In genomic region chr14:88168498-88169165, GRCh38 we compare ENCODE assay signal across 8 cellular contexts.
DNase-seq lines count a peak whose midpoint lies in the region; ATAC-seq and TF ChIP-seq lines count a peak whose summit lies in the region.

No MANE protein-coding gene starts in this region.

- H4K20me1 ChIP-seq in hepatocyte (ENCODE audit: insufficient read depth, poor library complexity, severe bottlenecking): no peaks in the 10 kb centered on the region

- no peak overlapping the region for H3K27ac ChIP-seq in hepatocyte

- H2AFZ ChIP-seq in hepatocyte: no peak overlapping the region

- H3K36me3 Mint-ChIP-seq in CD14-positive monocyte: peaks cover 0 to 3% of the 10 kb centered on the region in 2 donors

- peaks cover 3 to 22% (median 12%) of the 10 kb centered on the region in 7 donors for H3K9me3 Mint-ChIP-seq in CD14-positive monocyte

- H3K9me2 ChIP-seq in hepatocyte (replicated peaks; ENCODE audit: insufficient read depth): no peaks in the 10 kb centered on the region

- peak; percentile 72 for TF ChIP-seq CTCF in CD14-positive monocyte (IDR thresholded peaks at IDR 0.05)
- peak; percentile 51 for TF ChIP-seq CTCF in hepatocyte (IDR thresholded peaks at IDR 0.05; ENCODE audit: poor library complexity)

- WGBS in hepatocyte (ENCODE audit: low lambda C conversion rate, missing lambda C conversion rate): 64% methylated on average over 2 of the region's 3 CpGs

- peak overlapping the region; percentile 45 to 67 for H3K4me3 Mint-ChIP-seq in CD14-positive monocyte

- intact Hi-C loops in CD14-positive monocyte (cut with micrococcal nuclease): loop anchor here (5.0 kb wide), 2 partner anchors 156 to 221 kb away; no protein-coding TSS in a partner anchor

- DNase-seq in CD14-positive monocyte (ENCODE audit: low spot score) (no peak), RKO (ENCODE audit: low spot score) (peak; percentile 31), hepatocyte (ENCODE audit: low spot score) (peak; percentile 44), DMS153 treated with DMSO at 0.1 percent for 48 hours (lab: John Stamatoyannopoulos, UW; ENCODE audit: unreplicated experiment) (no peak)
- peak; percentile 61 for DNase-seq in activated naive CD4-positive, alpha-beta T cell treated with Interleukin-2 at 50 U/mL for 16 hours
- DNase-seq in stimulated activated CD4-positive, alpha-beta T cell treated with anti-CD3 and anti-CD28 coated beads, Interleukin-4, amount 100 ng/mL, for 1 hour: peak; percentile 32

- peak overlapping the region in 1 of 7 donors; percentile 60 for H3K27ac Mint-ChIP-seq in CD14-positive monocyte

- H3K4me1 Mint-ChIP-seq in CD14-positive monocyte: peaks cover 16% of the 10 kb centered on the region

- ATAC-seq in GM19025 (IDR thresholded peaks at IDR 0.05; ENCODE audit: low read depth, unreplicated experiment) (peak; percentile 54), HG03175 (IDR thresholded peaks at IDR 0.05; ENCODE audit: unreplicated experiment) (peak; percentile 81)

- peaks cover 23 to 27% (median 23%) of the 10 kb centered on the region in 3 donors for H3K27me3 Mint-ChIP-seq in CD14-positive monocyte (ENCODE audit: low read depth in 3 of 3)

- H3K4me1 ChIP-seq in hepatocyte (ENCODE audit: insufficient read depth): no peaks in the 10 kb centered on the region

- no peak overlapping the region for H3K4me3 ChIP-seq in hepatocyte

- no peaks in the 10 kb centered on the region for H3K79me2 ChIP-seq in hepatocyte

- peaks cover 5% of the 10 kb centered on the region for H3K9me3 ChIP-seq in hepatocyte (ENCODE audit: low read depth)

- H3K36me3 ChIP-seq in hepatocyte (replicated peaks; ENCODE audit: insufficient read depth, low read depth): no peaks in the 10 kb centered on the region

- no peak overlapping the region for H3K4me2 ChIP-seq in hepatocyte

- no peaks in the 10 kb centered on the region for H3K27me3 ChIP-seq in hepatocyte

Comparison
In these comparisons a context has a peak if more than half of its experiments do, and no peak if none do; other contexts are left out.
1. DNase-seq: peak in RKO (single experiment), activated naive CD4-positive, alpha-beta T cell treated with Interleukin-2 at 50 U/mL for 16 hours (single experiment), hepatocyte (single experiment) and stimulated activated CD4-positive, alpha-beta T cell treated with anti-CD3 and anti-CD28 coated beads, Interleukin-4, amount 100 ng/mL, for 1 hour (single experiment); none in CD14-positive monocyte (single experiment) and DMS153 treated with DMSO at 0.1 percent for 48 hours (single experiment).